In the genomic region with DNA sequence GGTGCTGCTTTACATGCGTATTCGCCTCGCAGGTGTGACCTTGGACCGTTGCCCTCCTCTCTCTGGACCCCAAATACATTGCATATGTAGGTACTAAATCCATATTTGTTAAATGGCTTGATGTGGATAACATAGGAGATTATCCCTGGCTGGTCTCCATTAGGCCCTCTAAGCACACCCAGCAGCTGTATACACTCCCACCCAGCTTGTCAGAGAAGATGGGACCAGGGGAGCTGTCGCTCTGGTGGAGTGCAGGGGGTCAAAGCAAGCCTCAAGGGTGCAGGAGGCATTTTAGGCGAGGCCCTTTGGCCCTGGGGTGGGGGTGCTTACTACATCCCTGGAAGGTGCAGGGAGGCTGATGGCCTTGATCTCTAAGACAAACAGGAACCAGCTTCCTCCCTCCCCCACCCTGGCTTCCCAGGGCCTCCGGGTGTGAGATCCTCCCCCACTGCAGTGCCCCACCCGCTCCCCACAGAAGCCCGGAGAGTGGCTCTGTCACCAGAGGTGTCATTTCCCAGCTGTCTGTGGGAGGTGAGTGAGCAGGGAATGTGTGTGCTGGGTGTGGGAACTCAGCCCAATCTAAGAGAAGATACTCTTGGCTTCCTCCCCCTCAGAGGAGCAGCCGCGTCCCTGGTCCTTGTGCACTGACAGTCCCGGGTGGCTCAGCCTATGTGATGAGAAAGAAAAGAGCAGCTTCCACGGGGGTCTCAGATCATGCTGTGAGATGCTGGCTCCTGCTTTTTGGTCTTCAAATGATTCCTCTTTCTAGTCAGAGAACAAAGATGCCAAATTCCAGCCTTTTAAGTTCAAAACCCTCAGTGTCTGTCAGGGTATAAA, we compare ENCODE assay signal across 6 cellular contexts. TPM values are rescaled to one million over a fixed set of nuclear protein-coding genes. Genes with fewer than 3 reads are reported as not detected.
DNase-seq lines count a peak whose midpoint lies in the region; ATAC-seq lines count a peak whose summit lies in the region.

No MANE protein-coding gene starts in this region.

- intact Hi-C loops in cardiac septum (cut with DNase I), result no loop called here

- ATAC-seq in HG03354 (IDR thresholded peaks at IDR 0.05; ENCODE audit: poor library complexity, severe bottlenecking, unreplicated experiment), result no peak

- DNase-seq in Jurkat, Clone E6-1 (ENCODE audit: low read depth, low spot score), result peak; percentile 69
- DNase-seq in activated CD4-positive, alpha-beta T cell treated with anti-CD3 and anti-CD28 coated beads, Interleukin-2, amount 50 U/mL, for 48 hours, result peak; percentile 84 to 90
- peak; percentile 94 for DNase-seq in cardiac septum (ENCODE audit: low spot score)
- DNase-seq in stimulated activated CD4-positive, alpha-beta T cell treated with anti-CD3 and anti-CD28 coated beads, Interleukin-1b, Interleukin-23, amount 100 ng/mL, for 48 hours, result peak; percentile 82
- no peak for DNase-seq in GM19238 (ENCODE audit: insufficient read length, low spot score)

- peak overlapping the region; percentile 60 for H3K4me3 ChIP-seq in Jurkat, Clone E6-1 (ENCODE audit: low read length)

RNA-seq across cellular contexts. Expression of gene VAMP2, which starts 1.4 kb away (rescaled TPM):
- 42.6 TPM for polyA plus RNA-seq in Jurkat, Clone E6-1 (2012; ENCODE audit: insufficient read depth, insufficient read length)
- 63.9 TPM for total RNA-seq in cardiac septum

RNA-seq across cellular contexts. Expression of gene TMEM107, which starts 12.0 kb away (rescaled TPM):
- polyA plus RNA-seq in Jurkat, Clone E6-1 (2012; ENCODE audit: insufficient read depth, insufficient read length), result 16.5 TPM
- 8.7 TPM for total RNA-seq in cardiac septum

RNA-seq across cellular contexts. Expression of gene PER1, which starts 12.0 kb away (rescaled TPM):
- polyA plus RNA-seq in Jurkat, Clone E6-1 (2012; ENCODE audit: insufficient read depth, insufficient read length), result 27.8 TPM
- total RNA-seq in cardiac septum, result 47.8 TPM

RNA-seq across cellular contexts. Expression of gene BORCS6, which starts 25.8 kb away (rescaled TPM):
- 7.1 TPM for polyA plus RNA-seq in Jurkat, Clone E6-1 (2012; ENCODE audit: insufficient read depth, insufficient read length)
- total RNA-seq in cardiac septum, result 6.8 TPM

RNA-seq across cellular contexts. Expression of gene HES7, which starts 40.3 kb away (rescaled TPM):
- polyA plus RNA-seq in Jurkat, Clone E6-1 (2012; ENCODE audit: insufficient read depth, insufficient read length), result 2.3 TPM
- total RNA-seq in cardiac septum, result 0.65 TPM
